Comparison of ENCODE assay signal across 8 cellular contexts in genomic region chrX:109632906-109633504, GRCh38. TPM values are rescaled to one million over a fixed set of nuclear protein-coding genes. Genes with fewer than 3 reads are reported as not detected.
DNase-seq lines count a peak whose midpoint lies in the region; ATAC-seq and TF ChIP-seq lines count a peak whose summit lies in the region.

No MANE protein-coding gene starts in this region.

- no peak overlapping the region for H3K27ac ChIP-seq in left lung

- DNase-seq in AG20443 (ENCODE audit: low spot score) (peak; percentile 33), HAP-1 (ENCODE audit: low spot score in 2 of 2) (peak; percentile 33 to 64), astrocyte of the cerebellum (ENCODE audit: low read depth) (no peak), left lung (no peak), 8988T (no peak), DMS79 treated with DMSO at 0.1 percent for 48 hours (lab: John Stamatoyannopoulos, UW) (no peak)
- DNase-seq in stimulated activated CD4-positive, alpha-beta T cell treated with anti-CD3 and anti-CD28 coated beads, Interleukin-2, amount 100 ng/mL, for 24 hours, result no peak

- no peak overlapping the region for H3K4me3 ChIP-seq in HAP-1
- no peak overlapping the region for H3K4me3 ChIP-seq in astrocyte of the cerebellum (ENCODE audit: low read depth, low read length)
- no peak overlapping the region for H3K4me3 ChIP-seq in left lung

- ATAC-seq in left lung, result peak; percentile 45
- no peak for ATAC-seq in GM21367 (IDR thresholded peaks at IDR 0.05; ENCODE audit: unreplicated experiment)

- H3K27me3 ChIP-seq in HAP-1 (ENCODE audit: low read depth), result no peaks in the 10 kb centered on the region
- H3K27me3 ChIP-seq in left lung, result no peaks in the 10 kb centered on the region

- H3K4me1 ChIP-seq in HAP-1 (no peaks in the 10 kb centered on the region), left lung (no peaks in the 10 kb centered on the region)

- TF ChIP-seq CTCF in astrocyte of the cerebellum (IDR thresholded peaks at IDR 0.05; ENCODE audit: low read depth, low read length, missing control alignments) (peak; percentile 50), left lung (IDR thresholded peaks at IDR 0.05) (peak; percentile 28 to 30)

- H3K36me3 ChIP-seq in HAP-1 (replicated peaks) (no peaks in the 10 kb centered on the region), left lung (no peaks in the 10 kb centered on the region)

- no peaks in the 10 kb centered on the region for H3K9me3 ChIP-seq in HAP-1
- no peaks in the 10 kb centered on the region for H3K9me3 ChIP-seq in left lung

- intact Hi-C loops in left lung (cut with DNase I), result loop anchor here in 1 of 2 donors (5.0 kb wide), 1 partner anchor 146 kb away; no protein-coding TSS in a partner anchor

- in situ Hi-C loops in HAP-1 (cut with MboI; ENCODE audit: low sequenced_read_pairs) (loop anchor here (5.0 kb wide), 1 partner anchor 146 kb away; no protein-coding TSS in a partner anchor), astrocyte of the cerebellum (cut with HindIII; ENCODE audit: low sequenced_read_pairs) (no loop called here)

RNA-seq across cellular contexts. Expression of gene KCNE5, which starts 8.0 kb away (rescaled TPM):
- total RNA-seq in left lung, result under 1 TPM in 1 of 2 donors, not detected in 1; 0.84 TPM

Comparison
In these comparisons a context has a peak if more than half of its experiments do, and no peak if none do; other contexts are left out.
1. DNase-seq: peak in AG20443 (single experiment) and HAP-1 (2 of 2); none in astrocyte of the cerebellum (single experiment), left lung (0 of 2), 8988T (single experiment), DMS79 treated with DMSO at 0.1 percent for 48 hours (single experiment) and stimulated activated CD4-positive, alpha-beta T cell treated with anti-CD3 and anti-CD28 coated beads, Interleukin-2, amount 100 ng/mL, for 24 hours (0 of 2).